8 cellular contexts compared by ENCODE assay signal in the genomic region with DNA sequence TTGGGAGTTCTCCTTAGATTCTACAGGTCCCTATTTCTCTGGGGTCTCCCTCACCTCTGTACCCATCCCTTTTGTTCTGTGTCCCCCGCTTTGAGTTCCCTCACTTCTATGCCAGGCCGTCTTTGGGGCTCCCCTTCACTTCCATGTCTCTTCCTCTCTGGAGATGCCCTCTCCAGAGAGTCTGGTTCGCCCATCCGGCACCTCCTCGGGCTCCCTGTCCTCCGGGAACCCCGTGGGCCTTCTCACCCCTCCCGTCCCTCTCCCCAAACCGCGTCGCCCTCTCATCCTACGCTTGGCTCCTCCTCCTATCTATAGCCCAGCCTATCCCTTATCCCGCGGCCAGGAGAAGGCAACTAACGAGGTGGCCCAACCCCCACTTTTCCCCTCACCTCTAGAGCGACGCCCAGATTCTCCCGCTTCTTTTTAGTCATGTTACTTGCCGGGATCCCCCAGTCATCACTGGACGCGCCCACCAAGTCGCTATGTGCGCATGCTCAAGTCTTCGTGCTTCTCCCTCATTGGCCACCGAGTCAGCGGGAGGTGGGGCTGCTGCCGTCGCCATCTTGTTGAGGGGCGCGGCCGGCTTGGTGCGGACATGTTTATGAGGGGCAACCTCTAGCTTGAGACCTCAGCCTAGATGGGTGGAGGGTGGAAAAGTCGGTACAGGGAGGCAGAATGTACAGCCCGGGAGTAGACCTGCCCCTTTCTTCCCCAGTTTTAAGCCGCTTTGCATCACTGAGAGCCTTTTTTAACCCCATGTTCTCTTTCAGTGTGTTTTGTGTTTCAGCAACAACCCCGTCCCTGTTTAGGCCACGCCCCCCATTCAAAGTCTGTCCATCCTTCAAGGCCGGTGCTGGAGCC. TPM values are rescaled to one million over a fixed set of nuclear protein-coding genes. Genes with fewer than 3 reads are reported as not detected.
DNase-seq lines count a peak whose midpoint lies in the region; ATAC-seq, FAIRE-seq and TF ChIP-seq lines count a peak whose summit lies in the region.

Gene CCDC167, minus strand, starts transcription at position 461 of the 861 bp plus-strand sequence. Its CDS starts 30 bp downstream, at position 431.

- peaks cover 2% of the 10 kb centered on the region for H3K27me3 Mint-ChIP-seq in activated naive CD8-positive, alpha-beta T cell treated with anti-CD3 and anti-CD28 coated beads, Interleukin-2, amount 50 U/mL, for 24 hours

- H4K91ac ChIP-seq in trophoblast cell (ENCODE audit: low read depth, low read length), result peak within 1 kb of the TSS; percentile 30

- H3K9me3 Mint-ChIP-seq in activated naive CD8-positive, alpha-beta T cell treated with anti-CD3 and anti-CD28 coated beads, Interleukin-2, amount 50 U/mL, for 24 hours, result no peaks in the 10 kb centered on the region

- H3K79me2 ChIP-seq in trophoblast cell (ENCODE audit: control insufficient read depth, insufficient read depth, low read length, poor library complexity), result peaks cover 4% of the 10 kb centered on the region

- H3K14ac ChIP-seq in trophoblast cell (ENCODE audit: low read length), result peak within 1 kb of the TSS; percentile 34

- peak within 1 kb of the TSS; percentile 39 for H3K18ac ChIP-seq in trophoblast cell (ENCODE audit: low read length)

- peak within 1 kb of the TSS; percentile 39 for H2BK120ac ChIP-seq in trophoblast cell (ENCODE audit: insufficient read depth, low read length, poor library complexity)

- peak within 1 kb of the TSS; percentile 98 for H3K27ac Mint-ChIP-seq in activated naive CD8-positive, alpha-beta T cell treated with anti-CD3 and anti-CD28 coated beads, Interleukin-2, amount 50 U/mL, for 24 hours

- DNase-seq in GM12892 (ENCODE audit: insufficient read length) (peak; percentile 77), NCI-H1436 treated with DMSO at 0.1 percent for 48 hours (lab: John Stamatoyannopoulos, UW) (peak; percentile 97), T follicular helper cell (ENCODE audit: low read depth) (peak; percentile 95), cardiac muscle cell (ENCODE audit: low read depth in 1 of 2, low spot score in 1 of 2) (peak; percentile 98), trophoblast cell (peak; percentile 91 to 98), tibial nerve (ENCODE audit: low spot score in 2 of 2) (peak; percentile 83 to 88)
- peak; percentile 98 for DNase-seq in activated naive CD8-positive, alpha-beta T cell treated with anti-CD3 and anti-CD28 coated beads, Interleukin-2, amount 50 U/mL, for 24 hours

- peak within 1 kb of the TSS; percentile 83 for H4K8ac ChIP-seq in trophoblast cell (ENCODE audit: low read depth, low read length)

- peak; percentile 96 for FAIRE-seq in GM12892 (lab: Jason Lieb, UNC)

- H3K36me3 ChIP-seq in cardiac muscle cell (no peaks in the 10 kb centered on the region), trophoblast cell (ENCODE audit: control insufficient read depth in 1 of 2, insufficient read depth in 2 of 2, low read length in 2 of 2) (no peaks in the 10 kb centered on the region), tibial nerve (no peaks in the 10 kb centered on the region)

- H3K27ac ChIP-seq in cardiac muscle cell, result no peak within 1 kb of the TSS
- no peak within 1 kb of the TSS for H3K27ac ChIP-seq in trophoblast cell (ENCODE audit: low read depth, low read length)
- H3K27ac ChIP-seq in tibial nerve, result peak within 1 kb of the TSS in 3 of 4 donors; percentile 1 to 70 (median 50)

- ATAC-seq in HG02852 (IDR thresholded peaks at IDR 0.05; ENCODE audit: unreplicated experiment), result peak; percentile 81
- peak; percentile 78 for ATAC-seq in activated naive CD8-positive, alpha-beta T cell treated with anti-CD3 and anti-CD28 coated beads, Interleukin-2, amount 50 U/mL, for 24 hours

- peak within 1 kb of the TSS; percentile 96 for H3K4me2 ChIP-seq in trophoblast cell (ENCODE audit: low read length)

- H3K9me3 ChIP-seq in cardiac muscle cell (ENCODE audit: low read depth) (no peaks in the 10 kb centered on the region), trophoblast cell (ENCODE audit: insufficient read depth, low read depth, low read length) (no peaks in the 10 kb centered on the region), tibial nerve (no peaks in the 10 kb centered on the region)

- no peaks in the 10 kb centered on the region for H3K79me1 ChIP-seq in trophoblast cell (ENCODE audit: low read length)

- no peak for TF ChIP-seq EP300 in tibial nerve (IDR thresholded peaks at IDR 0.05)

- H3K27me3 ChIP-seq in cardiac muscle cell, result no peaks in the 10 kb centered on the region
- H3K27me3 ChIP-seq in trophoblast cell (ENCODE audit: insufficient read depth, low read length), result no peaks in the 10 kb centered on the region
- H3K27me3 ChIP-seq in tibial nerve, result no peaks in the 10 kb centered on the region

- H3K4me3 Mint-ChIP-seq in activated naive CD8-positive, alpha-beta T cell treated with anti-CD3 and anti-CD28 coated beads, Interleukin-2, amount 50 U/mL, for 24 hours, result peak within 1 kb of the TSS; percentile 93

- H3K23ac ChIP-seq in trophoblast cell (ENCODE audit: low read length), result no peak within 1 kb of the TSS

- H4K12ac ChIP-seq in trophoblast cell (ENCODE audit: low read depth, low read length), result peak within 1 kb of the TSS; percentile 57

- peak within 1 kb of the TSS; percentile 46 for H3K4me3 ChIP-seq in cardiac muscle cell
- H3K4me3 ChIP-seq in trophoblast cell (ENCODE audit: low read depth, low read length), result peak within 1 kb of the TSS; percentile 73
- H3K4me3 ChIP-seq in tibial nerve, result peak within 1 kb of the TSS; percentile 48 to 76 (median 66)

- H3K9ac ChIP-seq in trophoblast cell (ENCODE audit: low read length), result peak within 1 kb of the TSS; percentile 81

- H2BK12ac ChIP-seq in trophoblast cell (ENCODE audit: low read length), result no peak within 1 kb of the TSS

- no peak for TF ChIP-seq CTCF in cardiac muscle cell (IDR thresholded peaks at IDR 0.05; ENCODE audit: low read depth, low read length)
- TF ChIP-seq CTCF in tibial nerve (IDR thresholded peaks at IDR 0.05), result no peak

- peak within 1 kb of the TSS; percentile 4 for H2BK5ac ChIP-seq in trophoblast cell (ENCODE audit: low read depth, low read length, poor library complexity)

- TF ChIP-seq POLR2A in GM12892 (IDR thresholded peaks at IDR 0.05; ENCODE audit: low read depth, low read length) (peak; percentile 59), tibial nerve (IDR thresholded peaks at IDR 0.05) (no peak)

- H3K36me3 Mint-ChIP-seq in activated naive CD8-positive, alpha-beta T cell treated with anti-CD3 and anti-CD28 coated beads, Interleukin-2, amount 50 U/mL, for 24 hours (ENCODE audit: low read depth), result peaks cover 18% of the 10 kb centered on the region

- no CpG with 5 or more reads among the region's 38 CpGs for WGBS in trophoblast cell (ENCODE audit: extremely low coverage, insufficient coverage, insufficient read length)
- 1% methylated on average over 38 of the region's 38 CpGs for WGBS in tibial nerve, 2 donors

- H3K4me1 Mint-ChIP-seq in activated naive CD8-positive, alpha-beta T cell treated with anti-CD3 and anti-CD28 coated beads, Interleukin-2, amount 50 U/mL, for 24 hours, result peaks cover 98% of the 10 kb centered on the region

- H2AFZ ChIP-seq in trophoblast cell (ENCODE audit: insufficient read depth, low read length, poor library complexity), result peak within 1 kb of the TSS; percentile 41

- H3K4ac ChIP-seq in trophoblast cell (ENCODE audit: low read depth, low read length), result peak within 1 kb of the TSS; percentile 54

- H3K4me1 ChIP-seq in cardiac muscle cell (ENCODE audit: low read depth), result no peaks in the 10 kb centered on the region
- peaks cover 3% of the 10 kb centered on the region in 2 experiments for H3K4me1 ChIP-seq in trophoblast cell (ENCODE audit: control insufficient read depth in 1 of 2, insufficient read depth in 2 of 2, low read length in 2 of 2)
- H3K4me1 ChIP-seq in tibial nerve, result peaks cover 0 to 7% (median 4%) of the 10 kb centered on the region in 4 donors

- no peak within 1 kb of the TSS for H2AK5ac ChIP-seq in trophoblast cell (ENCODE audit: low read length)

RNA-seq across cellular contexts. Expression of gene CCDC167, which starts in this region (rescaled TPM):
- 128 TPM for polyA plus RNA-seq in GM12892 (2012; ENCODE audit: missing spikeins)
- 48.5 and 81.0 TPM in 2 replicates for total RNA-seq in cardiac muscle cell
- 82.5 and 99.2 TPM in 2 replicates for polyA plus RNA-seq in cardiac muscle cell
- polyA plus RNA-seq in trophoblast cell (2013), result 81.3 and 88.4 TPM in 2 replicates
- 10 to 100 TPM in 3 of 4 donors, 1 to 10 TPM in 1; 9.4 to 50.7 (median 25.8) TPM for total RNA-seq in tibial nerve

Comparison
In these comparisons a context has a peak if more than half of its experiments do, and no peak if none do; other contexts are left out.
1. H3K27ac ChIP-seq: peak in tibial nerve (3 of 4); none in cardiac muscle cell (single experiment) and trophoblast cell (single experiment).
2. Peak in every context shown above with its lines, with median percentiles within 50 percentile points of each other: DNase-seq and H3K4me3 ChIP-seq.